8 cellular contexts compared by ENCODE assay signal in the genomic region with DNA sequence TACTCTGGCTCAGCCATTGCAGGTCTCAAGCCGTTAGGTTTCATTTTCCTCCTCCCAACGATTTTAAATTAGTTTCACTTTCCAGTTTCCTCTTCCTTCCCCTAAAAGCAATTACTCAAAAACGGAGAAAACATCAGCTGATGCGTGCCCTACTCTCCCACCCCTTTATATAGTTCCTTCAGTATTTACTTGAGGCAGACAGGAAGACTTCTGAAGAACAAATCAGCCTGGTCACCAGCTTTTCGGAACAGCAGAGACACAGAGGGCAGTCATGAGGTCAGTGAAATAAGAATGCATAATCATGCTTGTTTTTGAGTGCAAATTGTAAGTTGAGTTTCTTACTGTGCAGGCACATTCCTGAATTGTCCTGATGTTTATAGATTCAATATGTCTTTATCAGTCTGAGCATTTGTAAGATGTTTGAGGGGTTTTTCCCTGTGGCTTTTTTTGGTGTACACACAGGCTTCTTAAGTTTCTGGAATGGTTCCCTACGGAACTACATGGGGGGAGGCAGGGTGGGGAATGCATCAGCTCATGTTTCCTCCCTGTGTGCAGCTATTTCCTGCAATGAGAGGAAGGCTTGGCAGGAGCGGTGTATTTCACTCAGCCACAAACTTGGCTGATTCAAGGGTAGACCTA. TPM values are rescaled to one million over a fixed set of nuclear protein-coding genes. Genes with fewer than 3 reads are reported as not detected.
DNase-seq lines count a peak whose midpoint lies in the region; ATAC-seq and TF ChIP-seq lines count a peak whose summit lies in the region.

A gene with protein sequence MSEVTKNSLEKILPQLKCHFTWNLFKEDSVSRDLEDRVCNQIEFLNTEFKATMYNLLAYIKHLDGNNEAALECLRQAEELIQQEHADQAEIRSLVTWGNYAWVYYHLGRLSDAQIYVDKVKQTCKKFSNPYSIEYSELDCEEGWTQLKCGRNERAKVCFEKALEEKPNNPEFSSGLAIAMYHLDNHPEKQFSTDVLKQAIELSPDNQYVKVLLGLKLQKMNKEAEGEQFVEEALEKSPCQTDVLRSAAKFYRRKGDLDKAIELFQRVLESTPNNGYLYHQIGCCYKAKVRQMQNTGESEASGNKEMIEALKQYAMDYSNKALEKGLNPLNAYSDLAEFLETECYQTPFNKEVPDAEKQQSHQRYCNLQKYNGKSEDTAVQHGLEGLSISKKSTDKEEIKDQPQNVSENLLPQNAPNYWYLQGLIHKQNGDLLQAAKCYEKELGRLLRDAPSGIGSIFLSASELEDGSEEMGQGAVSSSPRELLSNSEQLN (plus strand): TSS at position 195 of the 639 bp plus-strand sequence. CDS start 77 bp downstream, at position 272.

- ATAC-seq in GM18502 (IDR thresholded peaks at IDR 0.05; ENCODE audit: poor library complexity, unreplicated experiment) = peak; percentile 40
- ATAC-seq in gastroesophageal sphincter = peak; percentile 92
- ATAC-seq in HG03039 (IDR thresholded peaks at IDR 0.05; ENCODE audit: unreplicated experiment) = no peak

- H3K9me3 ChIP-seq in gastroesophageal sphincter (no peaks in the 10 kb centered on the region), neuron (ENCODE audit: low read length) (no peaks in the 10 kb centered on the region)

- peaks cover 2% of the 10 kb centered on the region for H3K27me3 Mint-ChIP-seq in activated naive CD8-positive, alpha-beta T cell

- H3K36me3 ChIP-seq in gastroesophageal sphincter = no peaks in the 10 kb centered on the region
- no peaks in the 10 kb centered on the region for H3K36me3 ChIP-seq in neuron (ENCODE audit: insufficient read depth, low read length)

- WGBS in gastroesophageal sphincter (ENCODE audit: low coverage in 1 of 2), 2 donors = 0% methylated on average over 3 to 6 of the region's 7 CpGs

- peaks cover 58% of the 10 kb centered on the region for H3K4me1 Mint-ChIP-seq in activated naive CD8-positive, alpha-beta T cell (ENCODE audit: low read depth)

- peaks cover 5% of the 10 kb centered on the region for H3K9me3 Mint-ChIP-seq in activated naive CD8-positive, alpha-beta T cell (ENCODE audit: low read depth)

- DNase-seq in AG09309 (ENCODE audit: low read depth) = peak; percentile 72
- DNase-seq in NB4 (ENCODE audit: low read depth) = peak; percentile 80
- no peak for DNase-seq in effector CD8-positive, alpha-beta T cell (lab: John Stamatoyannopoulos, UW)

- H3K36me3 Mint-ChIP-seq in activated naive CD8-positive, alpha-beta T cell = peaks cover 5% of the 10 kb centered on the region

- H3K4me1 ChIP-seq in gastroesophageal sphincter (peaks cover 8 to 56% (median 11%) of the 10 kb centered on the region in 3 donors), neuron (ENCODE audit: insufficient read depth, low read length) (peaks cover 20% of the 10 kb centered on the region)

- TF ChIP-seq EP300 in gastroesophageal sphincter (IDR thresholded peaks at IDR 0.05) = no peak

- no peaks in the 10 kb centered on the region for H3K27me3 ChIP-seq in gastroesophageal sphincter
- H3K27me3 ChIP-seq in neuron (ENCODE audit: insufficient read depth, low read length) = no peaks in the 10 kb centered on the region

- TF ChIP-seq POLR2A in NB4 (IDR thresholded peaks at IDR 0.05; ENCODE audit: extremely low read depth, insufficient read length) (no peak), gastroesophageal sphincter (IDR thresholded peaks at IDR 0.05) (peak in 1 of 2 donors; percentile 8)

- peak within 1 kb of the TSS; percentile 93 for H2AFZ ChIP-seq in neuron (ENCODE audit: low read depth, low read length)

- TF ChIP-seq CTCF in AG09309 (IDR thresholded peaks at IDR 0.05; ENCODE audit: control insufficient read depth, insufficient read depth, low read depth, low read length, missing control alignments) = no peak
- no peak for TF ChIP-seq CTCF in NB4 (IDR thresholded peaks at IDR 0.05; ENCODE audit: low read depth, low read length)
- TF ChIP-seq CTCF in gastroesophageal sphincter (IDR thresholded peaks at IDR 0.05) = peak in 1 of 4 experiments; percentile 14

- peak within 1 kb of the TSS; percentile 43 for H3K4me3 ChIP-seq in AG09309 (ENCODE audit: control insufficient read depth, low read depth, low read length)
- H3K4me3 ChIP-seq in NB4 (ENCODE audit: low read depth, low read length) = peak within 1 kb of the TSS; percentile 75
- H3K4me3 ChIP-seq in gastroesophageal sphincter = peak within 1 kb of the TSS; percentile 53 to 96
- peak within 1 kb of the TSS; percentile 57 for H3K4me3 ChIP-seq in neuron (ENCODE audit: low read length)

- peak within 1 kb of the TSS; percentile 90 for H3K4me3 Mint-ChIP-seq in activated naive CD8-positive, alpha-beta T cell

- H3K27ac Mint-ChIP-seq in activated naive CD8-positive, alpha-beta T cell = peak within 1 kb of the TSS; percentile 75

- H3K27ac ChIP-seq in gastroesophageal sphincter = peak within 1 kb of the TSS; percentile 80 to 96 (median 82)

RNA-seq across cellular contexts. Expression of the gene that starts here (rescaled TPM):
- total RNA-seq in gastroesophageal sphincter = 10 to 100 TPM in 2 of 4 donors, 1 to 10 TPM in 2; 8.1 to 15.5 (median 11.9) TPM
